Comparison of ENCODE assay signal across 8 cellular contexts in genomic region chr6:52286798-52287432, GRCh38.
DNase-seq lines count a peak whose midpoint lies in the region; ATAC-seq and TF ChIP-seq lines count a peak whose summit lies in the region.

No MANE protein-coding gene starts in this region.

- TF ChIP-seq CTCF in 22Rv1 (IDR thresholded peaks at IDR 0.05), result peak; percentile 92
- TF ChIP-seq CTCF in GM12865 (IDR thresholded peaks at IDR 0.05; ENCODE audit: insufficient read depth, low read depth, low read length, missing control alignments), result peak; percentile 61

- DNase-seq in GM12865 (ENCODE audit: low read depth) (peak; percentile 75), NCI-H2029 (lab: John Stamatoyannopoulos, UW) (peak; percentile 48), T1000 (lab: John Stamatoyannopoulos, UW) (peak; percentile 50), T47D (ENCODE audit: low read depth in 1 of 2, low spot score in 1 of 2) (peak; percentile 23 to 79), kidney tubule cell (ENCODE audit: low spot score) (peak; percentile 71)
- peak; percentile 30 to 55 for DNase-seq in stimulated activated CD4-positive, alpha-beta T cell treated with anti-CD3 and anti-CD28 coated beads, Interleukin-4, amount 100 ng/mL, for 4 hours

- ATAC-seq in HG02870 (IDR thresholded peaks at IDR 0.05; ENCODE audit: unreplicated experiment), result no peak

- no peak overlapping the region for H3K4me3 ChIP-seq in GM12865 (ENCODE audit: low read depth, low read length)

- in situ Hi-C loops in T47D (cut with HindIII; ENCODE audit: low pct_unique_long_range_greater_than_20kb, low sequenced_read_pairs), result no loop called here

- 0 out of 2 replicates have a peak overlapping the region, but pooled peaks have one; percentile 6 for H3K27ac ChIP-seq in 22Rv1
